ENCODE assay signal across 21 cellular contexts in the genomic region with DNA sequence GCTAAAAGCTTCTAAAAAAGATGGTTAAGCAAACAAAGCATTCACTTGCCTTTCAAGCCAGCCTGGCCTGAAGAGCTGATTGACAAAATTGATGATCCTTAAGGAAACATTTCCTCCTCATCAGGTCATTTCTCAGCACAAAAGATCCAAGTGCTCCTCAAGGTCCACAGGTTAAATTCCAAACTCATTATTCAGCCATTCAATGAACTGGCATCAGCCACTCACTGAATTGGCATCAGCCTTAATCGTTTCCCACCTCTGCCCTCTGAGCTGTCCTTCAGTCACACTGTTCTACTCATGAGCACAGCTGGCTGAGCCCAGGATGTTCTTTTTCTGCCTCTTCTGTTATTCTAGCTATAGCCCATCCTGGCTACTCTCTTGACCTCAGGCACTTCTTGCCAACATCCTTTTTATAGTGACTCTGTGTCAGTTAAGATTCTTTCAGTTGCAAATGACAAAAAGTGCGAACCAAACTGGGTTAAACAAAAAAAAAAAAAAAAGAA.
DNase-seq lines count a peak whose midpoint lies in the region; ATAC-seq and TF ChIP-seq lines count a peak whose summit lies in the region.
"Had no signal": no experiment of that assay in that cellular context is flagged by ENCODE, and none has a peak within 500 bp of the region (broad histone marks: within the 10 kb centered on the region; RNA-seq: fewer than 3 reads in every experiment).

No MANE protein-coding gene starts in this region.

- TF ChIP-seq CTCF in GM23338 (conservative IDR thresholded peaks at IDR 0.05; ENCODE audit: low read depth in 2 of 2) (no peak), RWPE2 (IDR thresholded peaks at IDR 0.05; ENCODE audit: poor library complexity, severe bottlenecking) (no peak)

- H3F3A ChIP-seq in GM23338 (replicated peaks; ENCODE audit: low read depth): no peaks in the 10 kb centered on the region

- H3K4me2 ChIP-seq in GM23338: peak overlapping the region; percentile 59; the same call in 1 of the 2 replicates
- H3K4me2 ChIP-seq: BLaER1 treated with 17β-estradiol and CSF1 and Interleukin-3, amounts not matched to agents 10 nM and 100 nM had no signal

- no peaks in the 10 kb centered on the region for H4K20me1 ChIP-seq in GM23338 (replicated peaks; ENCODE audit: insufficient read depth)
- H4K20me1 ChIP-seq: BLaER1 treated with 17β-estradiol and CSF1 and Interleukin-3, amounts not matched to agents 10 nM and 100 nM had no signal

- H3K4me1 ChIP-seq in GM23338 (ENCODE audit: insufficient read depth): peaks cover 24% of the 10 kb centered on the region
- H3K4me1 ChIP-seq in RWPE2 (ENCODE audit: insufficient read depth, poor library complexity, severe bottlenecking): no peaks in the 10 kb centered on the region
- H3K4me1 ChIP-seq: Peyer's patch had no signal

- peaks cover 14% of the 10 kb centered on the region for H3K4me1 Mint-ChIP-seq in GM23338

- no peak overlapping the region for H3K27ac Mint-ChIP-seq in GM23338
- H3K27ac Mint-ChIP-seq: CD8-positive, alpha-beta T cell had no signal

- ATAC-seq in GM23338: peak; percentile 55
- ATAC-seq in RWPE2 (ENCODE audit: low read depth): 0 out of 3 replicates have a peak, but pooled peaks have one; percentile 36
- no peak for ATAC-seq in HG02759 (IDR thresholded peaks at IDR 0.05; ENCODE audit: unreplicated experiment)
- ATAC-seq in GM19328 (IDR thresholded peaks at IDR 0.05; ENCODE audit: unreplicated experiment): no peak
- ATAC-seq: CD8-positive, alpha-beta T cell had no signal

- no peak overlapping the region for H3K4me3 Mint-ChIP-seq in GM23338
- H3K4me3 Mint-ChIP-seq: CD8-positive, alpha-beta T cell had no signal

- H3K36me3 Mint-ChIP-seq in GM23338 (ENCODE audit: low read depth): no peaks in the 10 kb centered on the region; the same call in 2 of the 3 replicates
- H3K36me3 Mint-ChIP-seq: CD8-positive, alpha-beta T cell had no signal

- H3K9me3 Mint-ChIP-seq in GM23338: no peaks in the 10 kb centered on the region

- H3K4me3 ChIP-seq in GM23338 (no peak overlapping the region), RWPE2 (ENCODE audit: severe bottlenecking) (no peak overlapping the region)
- H3K4me3 ChIP-seq: BLaER1 treated with 17β-estradiol and CSF1 and Interleukin-3, amounts not matched to agents 10 nM and 100 nM; Peyer's patch had no signal

- H3K79me2 ChIP-seq in GM23338 (replicated peaks; ENCODE audit: insufficient read depth): no peaks in the 10 kb centered on the region

- H3K9me2 ChIP-seq in GM23338 (ENCODE audit: insufficient read depth): peaks cover 20% of the 10 kb centered on the region

- DNase-seq in GM23338 (ENCODE audit: low spot score) (no peak), LHCN-M2 (ENCODE audit: low read depth) (peak; percentile 5), RWPE2 (ENCODE audit: low spot score) (no peak), kidney glomerular epithelial cell (lab: John Stamatoyannopoulos, UW) (peak; percentile 47), islet precursor cell (no peak), UCSD-AML1 (lab: John Stamatoyannopoulos, UW; ENCODE audit: unreplicated experiment) (no peak)
- DNase-seq: Calu3; CD8-positive, alpha-beta T cell; Kasumi-1; MM.1S; NCI-H1092 treated with DMSO at 0.1 percent for 48 hours; NCI-H187; NCI-H2107; NCI-H226; NCI-H524; Peyer's patch; Right ventricle myocardium superior; SW 1271 had no signal

- H3K27me3 Mint-ChIP-seq in GM23338 (ENCODE audit: insufficient read depth, low read depth, poor library complexity): peaks cover 2% of the 10 kb centered on the region

- H3K27ac ChIP-seq in GM23338 (ENCODE audit: low read depth) (no peak overlapping the region), RWPE2 (ENCODE audit: poor library complexity, severe bottlenecking) (no peak overlapping the region)
- H3K27ac ChIP-seq: BLaER1 treated with 17β-estradiol and CSF1 and Interleukin-3, amounts not matched to agents 10 nM and 100 nM; Peyer's patch had no signal

- H3K27me3 ChIP-seq in GM23338 (ENCODE audit: insufficient read depth) (no peaks in the 10 kb centered on the region), RWPE2 (ENCODE audit: insufficient read depth, poor library complexity, severe bottlenecking) (peaks cover 7% of the 10 kb centered on the region)
- H3K27me3 ChIP-seq: BLaER1 treated with 17β-estradiol and CSF1 and Interleukin-3, amounts not matched to agents 10 nM and 100 nM; Peyer's patch had no signal

- H3K9me3 ChIP-seq in RWPE2 (ENCODE audit: severe bottlenecking): no peaks in the 10 kb centered on the region
- H3K9me3 ChIP-seq: Peyer's patch had no signal

- H3K36me3 ChIP-seq in GM23338 (ENCODE audit: insufficient read depth): no peaks in the 10 kb centered on the region; the same call in 1 of the 2 replicates
- H3K36me3 ChIP-seq in RWPE2 (ENCODE audit: low read depth): no peaks in the 10 kb centered on the region
- H3K36me3 ChIP-seq: BLaER1 treated with 17β-estradiol and CSF1 and Interleukin-3, amounts not matched to agents 10 nM and 100 nM; Peyer's patch had no signal

- peak overlapping the region; percentile 6; the same call in 1 of the 2 replicates for H2AFZ ChIP-seq in GM23338

TF ChIP-seq in GM23338, 12 proteins besides CTCF, POLR2A, EP300 and RAD21:
- TF ChIP-seq, protein P1, sequence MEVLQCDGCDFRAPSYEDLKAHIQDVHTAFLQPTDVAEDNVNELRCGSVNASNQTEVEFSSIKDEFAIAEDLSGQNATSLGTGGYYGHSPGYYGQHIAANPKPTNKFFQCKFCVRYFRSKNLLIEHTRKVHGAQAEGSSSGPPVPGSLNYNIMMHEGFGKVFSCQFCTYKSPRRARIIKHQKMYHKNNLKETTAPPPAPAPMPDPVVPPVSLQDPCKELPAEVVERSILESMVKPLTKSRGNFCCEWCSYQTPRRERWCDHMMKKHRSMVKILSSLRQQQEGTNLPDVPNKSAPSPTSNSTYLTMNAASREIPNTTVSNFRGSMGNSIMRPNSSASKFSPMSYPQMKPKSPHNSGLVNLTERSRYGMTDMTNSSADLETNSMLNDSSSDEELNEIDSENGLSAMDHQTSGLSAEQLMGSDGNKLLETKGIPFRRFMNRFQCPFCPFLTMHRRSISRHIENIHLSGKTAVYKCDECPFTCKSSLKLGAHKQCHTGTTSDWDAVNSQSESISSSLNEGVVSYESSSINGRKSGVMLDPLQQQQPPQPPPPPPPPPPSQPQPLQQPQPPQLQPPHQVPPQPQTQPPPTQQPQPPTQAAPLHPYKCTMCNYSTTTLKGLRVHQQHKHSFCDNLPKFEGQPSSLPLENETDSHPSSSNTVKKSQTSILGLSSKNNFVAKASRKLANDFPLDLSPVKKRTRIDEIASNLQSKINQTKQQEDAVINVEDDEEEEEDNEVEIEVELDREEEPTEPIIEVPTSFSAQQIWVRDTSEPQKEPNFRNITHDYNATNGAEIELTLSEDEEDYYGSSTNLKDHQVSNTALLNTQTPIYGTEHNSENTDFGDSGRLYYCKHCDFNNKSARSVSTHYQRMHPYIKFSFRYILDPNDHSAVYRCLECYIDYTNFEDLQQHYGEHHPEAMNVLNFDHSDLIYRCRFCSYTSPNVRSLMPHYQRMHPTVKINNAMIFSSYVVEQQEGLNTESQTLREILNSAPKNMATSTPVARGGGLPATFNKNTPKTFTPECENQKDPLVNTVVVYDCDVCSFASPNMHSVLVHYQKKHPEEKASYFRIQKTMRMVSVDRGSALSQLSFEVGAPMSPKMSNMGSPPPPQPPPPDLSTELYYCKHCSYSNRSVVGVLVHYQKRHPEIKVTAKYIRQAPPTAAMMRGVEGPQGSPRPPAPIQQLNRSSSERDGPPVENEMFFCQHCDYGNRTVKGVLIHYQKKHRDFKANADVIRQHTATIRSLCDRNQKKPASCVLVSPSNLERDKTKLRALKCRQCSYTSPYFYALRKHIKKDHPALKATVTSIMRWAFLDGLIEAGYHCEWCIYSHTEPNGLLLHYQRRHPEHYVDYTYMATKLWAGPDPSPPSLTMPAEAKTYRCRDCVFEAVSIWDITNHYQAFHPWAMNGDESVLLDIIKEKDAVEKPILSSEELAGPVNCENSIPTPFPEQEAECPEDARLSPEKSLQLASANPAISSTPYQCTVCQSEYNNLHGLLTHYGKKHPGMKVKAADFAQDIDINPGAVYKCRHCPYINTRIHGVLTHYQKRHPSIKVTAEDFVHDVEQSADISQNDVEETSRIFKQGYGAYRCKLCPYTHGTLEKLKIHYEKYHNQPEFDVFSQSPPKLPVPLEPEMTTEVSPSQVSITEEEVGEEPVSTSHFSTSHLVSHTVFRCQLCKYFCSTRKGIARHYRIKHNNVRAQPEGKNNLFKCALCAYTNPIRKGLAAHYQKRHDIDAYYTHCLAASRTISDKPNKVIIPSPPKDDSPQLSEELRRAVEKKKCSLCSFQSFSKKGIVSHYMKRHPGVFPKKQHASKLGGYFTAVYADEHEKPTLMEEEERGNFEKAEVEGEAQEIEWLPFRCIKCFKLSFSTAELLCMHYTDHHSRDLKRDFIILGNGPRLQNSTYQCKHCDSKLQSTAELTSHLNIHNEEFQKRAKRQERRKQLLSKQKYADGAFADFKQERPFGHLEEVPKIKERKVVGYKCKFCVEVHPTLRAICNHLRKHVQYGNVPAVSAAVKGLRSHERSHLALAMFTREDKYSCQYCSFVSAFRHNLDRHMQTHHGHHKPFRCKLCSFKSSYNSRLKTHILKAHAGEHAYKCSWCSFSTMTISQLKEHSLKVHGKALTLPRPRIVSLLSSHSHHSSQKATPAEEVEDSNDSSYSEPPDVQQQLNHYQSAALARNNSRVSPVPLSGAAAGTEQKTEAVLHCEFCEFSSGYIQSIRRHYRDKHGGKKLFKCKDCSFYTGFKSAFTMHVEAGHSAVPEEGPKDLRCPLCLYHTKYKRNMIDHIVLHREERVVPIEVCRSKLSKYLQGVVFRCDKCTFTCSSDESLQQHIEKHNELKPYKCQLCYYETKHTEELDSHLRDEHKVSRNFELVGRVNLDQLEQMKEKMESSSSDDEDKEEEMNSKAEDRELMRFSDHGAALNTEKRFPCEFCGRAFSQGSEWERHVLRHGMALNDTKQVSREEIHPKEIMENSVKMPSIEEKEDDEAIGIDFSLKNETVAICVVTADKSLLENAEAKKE (CRISPR knock-in tag; IDR thresholded peaks at IDR 0.05): no peak
- TF ChIP-seq ZNF114 (CRISPR knock-in tag; IDR thresholded peaks at IDR 0.05) (no peak), CREB1 (CRISPR knock-in tag; IDR thresholded peaks at IDR 0.05; ENCODE audit: low read depth) (no peak), JUNB (IDR thresholded peaks at IDR 0.05; ENCODE audit: unreplicated experiment) (no peak)

Comparison
In these comparisons a context has a peak if more than half of its experiments do, and no peak if none do; other contexts are left out.
1. ATAC-seq: peak in GM23338 (single experiment) and RWPE2 (single experiment); none in HG02759 (single experiment) and GM19328 (single experiment).
2. DNase-seq: peak in LHCN-M2 (single experiment) and kidney glomerular epithelial cell (single experiment); none in GM23338 (single experiment), RWPE2 (single experiment), islet precursor cell (single experiment) and UCSD-AML1 (single experiment).